ENCODE assay signal across 21 cellular contexts in genomic region chr6:43956478-43956877, GRCh38.
"Had no signal": no experiment of that assay in that cellular context is flagged by ENCODE, and none has a peak within 500 bp of the region (broad histone marks: within the 10 kb centered on the region; RNA-seq: fewer than 3 reads in every experiment).

No MANE protein-coding gene starts in this region.

- H3K27me3 ChIP-seq: colonic mucosa, hepatocyte, sigmoid colon had no signal

- H3K9ac ChIP-seq: parathyroid adenoma had no signal

- H3K27ac ChIP-seq: colonic mucosa, foreskin keratinocyte, hepatocyte, parathyroid adenoma, sigmoid colon, skin epidermis, stomach, thoracic aorta, transverse colon had no signal

- DNase-seq: colonic mucosa; effector CD4-positive, alpha-beta T cell; endodermal cell; erythroblast; foreskin keratinocyte; head of caudate nucleus; kidney glomerular epithelial cell; mesendoderm; naive B cell; sigmoid colon; stimulated activated CD4-positive, alpha-beta T cell treated with anti-CD3 and anti-CD28 coated beads, Interleukin-2, amount 100 ng/mL, for 24 hours; stimulated activated CD4-positive, alpha-beta T cell treated with anti-CD3 and anti-CD28 coated beads, Interleukin-4, amount 100 ng/mL, for 4 hours; stimulated activated naive CD4-positive, alpha-beta T cell; stomach; substantia nigra; transverse colon had no signal

- H2AFZ ChIP-seq: hepatocyte, parathyroid adenoma had no signal

- H3K4me2 ChIP-seq: hepatocyte had no signal

- H3K27ac Mint-ChIP-seq: endodermal cell, naive B cell, nephron had no signal

- H3K79me2 ChIP-seq: hepatocyte, parathyroid adenoma had no signal

- H3K4me1 ChIP-seq: colonic mucosa, foreskin keratinocyte, parathyroid adenoma, sigmoid colon, transverse colon had no signal

- H3K9me3 ChIP-seq: colonic mucosa, sigmoid colon, stomach, thoracic aorta had no signal

- H3K36me3 ChIP-seq: colonic mucosa, sigmoid colon, stomach, thoracic aorta, transverse colon had no signal

- H3K4me3 ChIP-seq: colonic mucosa, hepatocyte, sigmoid colon, skin epidermis, stomach, thoracic aorta, transverse colon had no signal

- ATAC-seq: foreskin keratinocyte had no signal

- H3K4me3 Mint-ChIP-seq: endodermal cell, naive B cell, nephron had no signal

- H3K4me1 Mint-ChIP-seq: naive B cell, nephron had no signal
